ENCODE assay signal across 31 cellular contexts in the genomic region with DNA sequence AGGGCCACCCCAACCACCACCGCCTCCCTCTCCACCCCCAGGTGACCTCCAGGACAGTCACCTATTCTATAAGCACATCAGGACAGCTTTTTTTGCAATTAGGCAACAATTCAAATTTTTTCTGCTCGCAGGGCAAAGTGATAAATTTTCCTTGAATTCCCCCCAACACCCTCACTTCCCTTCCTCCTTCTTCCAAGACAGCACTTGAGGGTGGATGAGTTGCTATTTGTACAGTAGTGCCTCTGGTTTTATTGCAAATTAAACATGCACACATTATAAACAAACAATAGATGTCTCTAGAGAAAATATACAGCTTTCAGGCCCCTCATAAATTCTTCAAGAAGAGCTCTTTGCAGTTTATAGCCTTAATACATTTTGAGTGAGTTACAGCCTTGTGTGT.
"Had no signal": no experiment of that assay in that cellular context is flagged by ENCODE, and none has a peak within 500 bp of the region (broad histone marks: within the 10 kb centered on the region; RNA-seq: fewer than 3 reads in every experiment).

No MANE protein-coding gene starts in this region.

- H3K4me3 Mint-ChIP-seq: immature natural killer cell; mesothelial cell of epicardium; naive B cell; natural killer cell; nephron progenitor cell; neural progenitor cell; stimulated activated memory B cell treated with anti-CD40 and anti-IgM and Interleukin-4, amounts not matched to agents 10 μg/mL and 1 μg/mL and 100 μg/mL, for 72 hours had no signal

- H3K27ac ChIP-seq: left ventricle myocardium inferior, neural progenitor cell, neutrophil, ovary, right atrium auricular region, right lobe of liver, stomach, testis, thyroid gland, transverse colon, upper lobe of left lung, vagina had no signal

- H3K27me3 ChIP-seq: neural progenitor cell, ovary, right atrium auricular region, right lobe of liver, testis, thyroid gland, upper lobe of left lung, vagina had no signal

- H3K36me3 Mint-ChIP-seq: immature natural killer cell; mesothelial cell of epicardium; naive B cell; natural killer cell; neural progenitor cell; stimulated activated memory B cell treated with anti-CD40 and anti-IgM and Interleukin-4, amounts not matched to agents 10 μg/mL and 1 μg/mL and 100 μg/mL, for 72 hours had no signal

- H3K4me1 ChIP-seq: left ventricle myocardium inferior, neural progenitor cell, right atrium auricular region, right lobe of liver, stomach, testis, thyroid gland, transverse colon, upper lobe of left lung, vagina had no signal

- H3K9me3 ChIP-seq: left ventricle myocardium inferior, neutrophil, ovary, right atrium auricular region, right lobe of liver, stomach, testis, thyroid gland, transverse colon, upper lobe of left lung, vagina had no signal

- DNase-seq: immature natural killer cell; kidney; left colon; left ventricle myocardium inferior; mesendoderm; naive B cell; natural killer cell; nephron progenitor cell; occipital lobe; ovary; right lobe of liver; stimulated activated CD4-positive, alpha-beta T cell treated with anti-CD3 and anti-CD28 coated beads, Interleukin-1b, Interleukin-23, amount 100 ng/mL, for 48 hours; stimulated activated CD4-positive, alpha-beta T cell treated with anti-CD3 and anti-CD28 coated beads, Interleukin-2, amount 100 ng/mL, for 48 hours; stimulated activated CD4-positive, alpha-beta T cell treated with anti-CD3 and anti-CD28 coated beads, Interleukin-4, amount 100 ng/mL, for 4 hours; stimulated activated CD8-positive, alpha-beta memory T cell treated with anti-CD3 and anti-CD28 coated beads, Interleukin-4, amount 100 ng/mL, for 48 hours; stimulated activated naive CD4-positive, alpha-beta T cell treated with Interleukin-2 at 50 U/mL for 16 hours; stomach; testis; thyroid gland; transverse colon; upper lobe of left lung had no signal

- FAIRE-seq: islet of Langerhans, kidney had no signal

- H3K36me3 ChIP-seq: left ventricle myocardium inferior, neural progenitor cell, neutrophil, ovary, right atrium auricular region, right lobe of liver, stomach, thyroid gland, transverse colon, upper lobe of left lung, vagina had no signal

- H3K4me1 Mint-ChIP-seq: immature natural killer cell; mesothelial cell of epicardium; naive B cell; natural killer cell; stimulated activated memory B cell treated with anti-CD40 and anti-IgM and Interleukin-4, amounts not matched to agents 10 μg/mL and 1 μg/mL and 100 μg/mL, for 72 hours had no signal

- H3K9me3 Mint-ChIP-seq: immature natural killer cell; mesothelial cell of epicardium; natural killer cell; nephron progenitor cell; neural progenitor cell; stimulated activated memory B cell treated with anti-CD40 and anti-IgM and Interleukin-4, amounts not matched to agents 10 μg/mL and 1 μg/mL and 100 μg/mL, for 72 hours had no signal

- H3K27ac Mint-ChIP-seq: immature natural killer cell; mesothelial cell of epicardium; naive B cell; natural killer cell; nephron progenitor cell; neural progenitor cell; progenitor cell of endocrine pancreas; stimulated activated memory B cell treated with anti-CD40 and anti-IgM and Interleukin-4, amounts not matched to agents 10 μg/mL and 1 μg/mL and 100 μg/mL, for 72 hours had no signal

- H3K4me3 ChIP-seq: left ventricle myocardium inferior, lung, neural progenitor cell, ovary, right atrium auricular region, right lobe of liver, smooth muscle cell, stomach, testis, thyroid gland, transverse colon, upper lobe of left lung, vagina had no signal

- ATAC-seq: left colon; natural killer cell; right lobe of liver; stimulated activated memory B cell treated with anti-CD40 and anti-IgM and Interleukin-4, amounts not matched to agents 10 μg/mL and 1 μg/mL and 100 μg/mL, for 72 hours had no signal
